ENCODE assay signal across 8 cellular contexts in the genomic region with DNA sequence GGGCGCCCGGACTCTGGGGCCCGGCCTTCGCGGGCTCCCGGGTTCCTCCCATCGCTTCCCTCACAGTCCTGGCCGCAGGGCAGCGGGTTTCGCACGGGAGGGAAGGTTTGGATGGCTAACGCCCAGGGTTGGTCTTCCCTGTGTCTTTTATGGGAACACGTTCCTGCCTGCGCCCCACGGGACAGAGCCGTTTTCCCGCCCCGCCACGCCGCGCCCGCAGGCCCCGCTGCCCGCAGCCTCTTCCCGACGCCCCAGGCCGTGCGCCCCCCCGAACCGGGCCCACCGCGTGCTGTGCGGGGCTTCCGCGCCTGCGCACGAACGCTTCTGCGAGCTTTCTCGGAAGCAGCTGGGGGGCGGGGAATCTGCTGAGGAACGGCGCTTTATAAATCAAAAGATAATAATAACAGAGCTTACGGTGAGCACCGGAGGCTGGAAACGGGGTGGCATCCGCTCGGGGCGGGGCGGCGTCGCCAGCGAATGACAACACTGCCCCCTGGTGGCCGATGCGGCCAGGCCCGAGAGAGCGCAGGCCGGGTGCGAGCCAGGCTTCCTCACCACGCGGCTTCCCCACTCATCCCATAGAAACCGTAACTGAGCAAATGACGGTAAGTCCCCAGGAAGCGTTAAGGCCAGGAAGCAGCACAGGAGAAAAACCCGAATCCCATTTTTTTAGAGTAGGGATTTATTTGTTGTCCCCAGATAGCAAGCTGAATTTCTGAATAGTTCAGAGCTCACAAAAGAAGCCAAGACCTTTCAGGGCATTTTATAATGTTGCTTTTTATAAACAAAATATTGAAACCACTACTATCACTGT.
A peak's percentile ranks its signal among the peaks of the same experiment; 100 is the strongest.
DNase-seq lines count a peak whose midpoint lies in the region; ATAC-seq and TF ChIP-seq lines count a peak whose summit lies in the region.

No MANE protein-coding gene starts in this region.

- no peak for TF ChIP-seq EP300 in upper lobe of left lung (IDR thresholded peaks at IDR 0.05)

- no peaks in the 10 kb centered on the region for H3K9me3 Mint-ChIP-seq in T-cell

- peaks cover 17 to 32% of the 10 kb centered on the region in 2 donors for H3K27me3 Mint-ChIP-seq in T-cell

- intact Hi-C loops in left ventricle myocardium superior (cut with micrococcal nuclease) = loop anchor here (10.0 kb wide), 1 partner anchor 1040 kb away; no protein-coding TSS in a partner anchor
- intact Hi-C loops in posterior vena cava (cut with DNase I) = loop anchor here (10.0 kb wide), 2 partner anchors 180 to 1030 kb away; a partner anchor contains a TSS

- 2 to 3% methylated on average over 32 to 65 of the region's 65 CpGs for WGBS in upper lobe of left lung, 2 donors

- CTCF ChIA-PET in T-cell (lab: Charles Lee) = interaction anchor here (0.5 to 3.8 kb wide), 23 partner anchors 11 to 1042 kb away, joined by 3 to 53 read pairs (median 4); no protein-coding TSS in a partner anchor

- no peak overlapping the region for H3K27ac Mint-ChIP-seq in T-cell

- peak; percentile 94 to 99 (median 97) for TF ChIP-seq CTCF in upper lobe of left lung (IDR thresholded peaks at IDR 0.05)

- no peaks in the 10 kb centered on the region for H3K36me3 ChIP-seq in H7 (replicated peaks; ENCODE audit: control insufficient read depth, insufficient read depth, low read length)
- H3K36me3 ChIP-seq in upper lobe of left lung = no peaks in the 10 kb centered on the region

- peak overlapping the region; percentile 36 for H3K4me3 ChIP-seq in H7 (ENCODE audit: insufficient read depth, low read depth, low read length)
- H3K4me3 ChIP-seq in upper lobe of left lung = peak overlapping the region in 3 of 4 donors; percentile 41 to 68 (median 57)

- peak overlapping the region; percentile 60 to 76 (median 68) for H3K4me3 Mint-ChIP-seq in T-cell

- H3K27me3 ChIP-seq in H7 (ENCODE audit: control insufficient read depth, insufficient read depth, low read length) (peaks cover 10% of the 10 kb centered on the region), upper lobe of left lung (no peaks in the 10 kb centered on the region)

- peak overlapping the region in 2 of 4 donors; percentile 50 to 74 for H3K27ac ChIP-seq in upper lobe of left lung

- no peak for TF ChIP-seq POLR2A in upper lobe of left lung (IDR thresholded peaks at IDR 0.05)

- POLR2A ChIA-PET in T-cell (lab: Charles Lee) = interaction anchor here (0.6 to 0.9 kb wide), 2 partner anchors 150 to 1038 kb away, joined by 3 read pairs; no protein-coding TSS in a partner anchor

- DNase-seq in DMS53 (lab: John Stamatoyannopoulos, UW) (peak; percentile 94), H7 (peak; percentile 95), NCI-H1092 treated with DMSO at 0.1 percent for 48 hours (lab: John Stamatoyannopoulos, UW) (peak; percentile 65), T-cell (peak; percentile 47 to 87 (median 77)), amniotic epithelial cell (ENCODE audit: low read depth) (peak; percentile 79), left ventricle myocardium superior (peak; percentile 92), posterior vena cava (ENCODE audit: low spot score) (peak; percentile 97), upper lobe of left lung (peak; percentile 82 to 96)

- H3K36me3 Mint-ChIP-seq in T-cell = no peaks in the 10 kb centered on the region

- ATAC-seq in T-cell (replicated peaks in 1 of 4) = peak; percentile 93 to 98 (median 94)
- peak; percentile 93 for ATAC-seq in left ventricle myocardium superior
- ATAC-seq in upper lobe of left lung (ENCODE audit: low FRiP score in 2 of 2) = peak; percentile 84 to 96

- peaks cover 6 to 14% (median 6%) of the 10 kb centered on the region in 4 donors for H3K4me1 ChIP-seq in upper lobe of left lung

- no peaks in the 10 kb centered on the region for H3K9me3 ChIP-seq in upper lobe of left lung

- H3K4me1 Mint-ChIP-seq in T-cell = peaks cover 4 to 6% (median 5%) of the 10 kb centered on the region in 3 donors
